Comparison of ENCODE assay signal across 2 cellular contexts in the genomic region with DNA sequence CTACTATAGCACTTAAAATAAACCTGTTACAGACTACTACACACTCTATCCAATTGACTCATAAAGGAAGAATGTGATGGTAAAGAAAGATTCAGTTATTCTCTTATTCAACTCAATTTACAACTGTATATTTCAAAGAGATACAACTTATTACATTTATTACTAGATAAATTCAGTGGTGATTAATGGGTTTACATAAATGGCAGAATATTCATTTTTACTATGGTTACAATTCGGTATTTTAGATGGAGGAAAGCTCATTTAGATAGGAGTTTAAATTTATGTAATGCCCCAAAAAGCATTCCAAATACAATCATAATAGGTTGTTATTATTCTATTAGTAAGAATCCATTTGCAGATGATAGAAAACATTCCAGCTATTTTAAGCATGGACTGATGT.
TF ChIP-seq lines count a peak whose summit lies in the region.

No MANE protein-coding gene starts in this region.

TF ChIP-seq in SK-N-SH treated with all-trans-retinoic acid at 6 μM for 48 hours, 23 proteins besides CTCF, POLR2A, EP300 and RAD21 (continued from another document):
- TF ChIP-seq, protein P1, sequence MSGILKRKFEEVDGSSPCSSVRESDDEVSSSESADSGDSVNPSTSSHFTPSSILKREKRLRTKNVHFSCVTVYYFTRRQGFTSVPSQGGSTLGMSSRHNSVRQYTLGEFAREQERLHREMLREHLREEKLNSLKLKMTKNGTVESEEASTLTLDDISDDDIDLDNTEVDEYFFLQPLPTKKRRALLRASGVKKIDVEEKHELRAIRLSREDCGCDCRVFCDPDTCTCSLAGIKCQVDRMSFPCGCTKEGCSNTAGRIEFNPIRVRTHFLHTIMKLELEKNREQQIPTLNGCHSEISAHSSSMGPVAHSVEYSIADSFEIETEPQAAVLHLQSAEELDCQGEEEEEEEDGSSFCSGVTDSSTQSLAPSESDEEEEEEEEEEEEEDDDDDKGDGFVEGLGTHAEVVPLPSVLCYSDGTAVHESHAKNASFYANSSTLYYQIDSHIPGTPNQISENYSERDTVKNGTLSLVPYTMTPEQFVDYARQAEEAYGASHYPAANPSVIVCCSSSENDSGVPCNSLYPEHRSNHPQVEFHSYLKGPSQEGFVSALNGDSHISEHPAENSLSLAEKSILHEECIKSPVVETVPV (CRISPR knock-in tag; IDR thresholded peaks at IDR 0.05) = peak; percentile 83; the same call in 1 of the 2 replicates
- TF ChIP-seq SNAI2 (CRISPR knock-in tag; IDR thresholded peaks at IDR 0.05) (0 out of 2 replicates have a peak, but pooled peaks have one; percentile 57), ESRRG (CRISPR knock-in tag; IDR thresholded peaks at IDR 0.05) (peak; percentile 76; the same call in 1 of the 2 replicates), ZC3H10 (CRISPR knock-in tag; IDR thresholded peaks at IDR 0.05) (no peak), RARB (CRISPR knock-in tag; IDR thresholded peaks at IDR 0.05) (no peak), ISL1 (CRISPR knock-in tag; IDR thresholded peaks at IDR 0.05) (peak; percentile 100), BACH2 (CRISPR knock-in tag; IDR thresholded peaks at IDR 0.05; ENCODE audit: borderline replicate concordance) (no peak)
- TF ChIP-seq, protein P2, sequence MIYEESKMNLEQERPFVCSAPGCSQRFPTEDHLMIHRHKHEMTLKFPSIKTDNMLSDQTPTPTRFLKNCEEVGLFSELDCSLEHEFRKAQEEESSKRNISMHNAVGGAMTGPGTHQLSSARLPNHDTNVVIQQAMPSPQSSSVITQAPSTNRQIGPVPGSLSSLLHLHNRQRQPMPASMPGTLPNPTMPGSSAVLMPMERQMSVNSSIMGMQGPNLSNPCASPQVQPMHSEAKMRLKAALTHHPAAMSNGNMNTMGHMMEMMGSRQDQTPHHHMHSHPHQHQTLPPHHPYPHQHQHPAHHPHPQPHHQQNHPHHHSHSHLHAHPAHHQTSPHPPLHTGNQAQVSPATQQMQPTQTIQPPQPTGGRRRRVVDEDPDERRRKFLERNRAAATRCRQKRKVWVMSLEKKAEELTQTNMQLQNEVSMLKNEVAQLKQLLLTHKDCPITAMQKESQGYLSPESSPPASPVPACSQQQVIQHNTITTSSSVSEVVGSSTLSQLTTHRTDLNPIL (CRISPR knock-in tag; IDR thresholded peaks at IDR 0.05; ENCODE audit: low read depth) = peak; percentile 91

TF ChIP-seq in SK-N-SH, 30 proteins besides CTCF, POLR2A, EP300 and RAD21 (continued from another document):
- TF ChIP-seq, protein P3, sequence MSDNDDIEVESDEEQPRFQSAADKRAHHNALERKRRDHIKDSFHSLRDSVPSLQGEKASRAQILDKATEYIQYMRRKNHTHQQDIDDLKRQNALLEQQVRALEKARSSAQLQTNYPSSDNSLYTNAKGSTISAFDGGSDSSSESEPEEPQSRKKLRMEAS (IDR thresholded peaks at IDR 0.05; ENCODE audit: low read depth) = no peak
- TF ChIP-seq FOXM1 (IDR thresholded peaks at IDR 0.05; ENCODE audit: low read depth) = no peak
- no peak for TF ChIP-seq MXI1 (IDR thresholded peaks at IDR 0.05; ENCODE audit: low read depth, low read length)
- TF ChIP-seq, protein P4, sequence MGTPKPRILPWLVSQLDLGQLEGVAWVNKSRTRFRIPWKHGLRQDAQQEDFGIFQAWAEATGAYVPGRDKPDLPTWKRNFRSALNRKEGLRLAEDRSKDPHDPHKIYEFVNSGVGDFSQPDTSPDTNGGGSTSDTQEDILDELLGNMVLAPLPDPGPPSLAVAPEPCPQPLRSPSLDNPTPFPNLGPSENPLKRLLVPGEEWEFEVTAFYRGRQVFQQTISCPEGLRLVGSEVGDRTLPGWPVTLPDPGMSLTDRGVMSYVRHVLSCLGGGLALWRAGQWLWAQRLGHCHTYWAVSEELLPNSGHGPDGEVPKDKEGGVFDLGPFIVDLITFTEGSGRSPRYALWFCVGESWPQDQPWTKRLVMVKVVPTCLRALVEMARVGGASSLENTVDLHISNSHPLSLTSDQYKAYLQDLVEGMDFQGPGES (IDR thresholded peaks at IDR 0.05; ENCODE audit: low read depth, low read length) = no peak
- TF ChIP-seq, protein P5, sequence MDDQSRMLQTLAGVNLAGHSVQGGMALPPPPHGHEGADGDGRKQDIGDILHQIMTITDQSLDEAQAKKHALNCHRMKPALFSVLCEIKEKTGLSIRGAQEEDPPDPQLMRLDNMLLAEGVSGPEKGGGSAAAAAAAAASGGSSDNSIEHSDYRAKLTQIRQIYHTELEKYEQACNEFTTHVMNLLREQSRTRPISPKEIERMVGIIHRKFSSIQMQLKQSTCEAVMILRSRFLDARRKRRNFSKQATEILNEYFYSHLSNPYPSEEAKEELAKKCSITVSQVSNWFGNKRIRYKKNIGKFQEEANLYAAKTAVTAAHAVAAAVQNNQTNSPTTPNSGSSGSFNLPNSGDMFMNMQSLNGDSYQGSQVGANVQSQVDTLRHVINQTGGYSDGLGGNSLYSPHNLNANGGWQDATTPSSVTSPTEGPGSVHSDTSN (IDR thresholded peaks at IDR 0.05) = no peak
